24 cellular contexts compared by ENCODE assay signal in the genomic region with DNA sequence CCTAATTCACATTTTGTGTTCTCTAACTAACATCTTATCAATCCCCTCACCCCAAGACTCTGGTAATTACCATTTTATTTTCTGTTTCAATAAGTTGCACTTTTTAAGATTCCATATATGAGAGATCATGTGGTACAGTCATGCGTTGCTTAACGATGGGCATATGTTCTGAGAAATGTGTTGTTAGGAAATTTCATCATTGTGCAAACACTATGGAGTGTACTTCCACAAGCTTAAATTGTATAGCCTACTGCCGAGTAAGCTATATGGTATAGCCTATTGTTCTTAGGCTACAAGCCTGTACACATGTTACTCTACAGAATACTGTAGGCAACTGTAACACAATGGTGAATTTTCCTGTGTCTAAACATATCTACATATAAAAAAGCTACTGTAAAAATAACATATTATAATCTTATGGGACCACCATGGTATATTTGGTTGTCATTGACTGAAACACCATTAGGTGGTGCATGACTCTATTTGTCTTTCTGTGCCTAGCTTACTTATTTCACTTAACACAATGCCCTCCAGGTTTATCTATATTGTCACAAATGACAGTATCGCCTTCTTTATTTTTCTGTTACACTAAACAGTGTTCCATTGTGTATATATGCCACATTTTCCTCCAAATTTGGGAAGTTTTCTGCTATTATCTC.
DNase-seq lines count a peak whose midpoint lies in the region; ATAC-seq and TF ChIP-seq lines count a peak whose summit lies in the region.
"Had no signal": no experiment of that assay in that cellular context is flagged by ENCODE, and none has a peak within 500 bp of the region (broad histone marks: within the 10 kb centered on the region; RNA-seq: fewer than 3 reads in every experiment).

No MANE protein-coding gene starts in this region.

- H3K36me3 ChIP-seq in PC-3 (ENCODE audit: low read depth, low read length), result no peaks in the 10 kb centered on the region
- no peaks in the 10 kb centered on the region for H3K36me3 ChIP-seq in kidney epithelial cell (ENCODE audit: control insufficient read depth, insufficient read depth, low read length)
- H3K36me3 ChIP-seq: BLaER1 treated with 17β-estradiol and CSF1 and Interleukin-3, amounts not matched to agents 10 nM and 100 nM; esophagus squamous epithelium; left ventricle myocardium inferior; neutrophil; SJSA1; upper lobe of left lung had no signal

- TF ChIP-seq CTCF in PC-3 (conservative IDR thresholded peaks at IDR 0.05; ENCODE audit: low read depth, low read length) (peak; percentile 50), kidney epithelial cell (IDR thresholded peaks at IDR 0.05; ENCODE audit: insufficient read depth, low read length, poor library complexity, severe bottlenecking) (peak; percentile 1)

- H3K27ac ChIP-seq in PC-3 (ENCODE audit: low read length), result no peak overlapping the region
- H3K27ac ChIP-seq: BLaER1 treated with 17β-estradiol and CSF1 and Interleukin-3, amounts not matched to agents 10 nM and 100 nM; esophagus squamous epithelium; left ventricle myocardium inferior; neutrophil; SJSA1; upper lobe of left lung had no signal

- no peaks in the 10 kb centered on the region for H4K20me1 ChIP-seq in PC-3 (ENCODE audit: low read length)
- H4K20me1 ChIP-seq: BLaER1 treated with 17β-estradiol and CSF1 and Interleukin-3, amounts not matched to agents 10 nM and 100 nM had no signal

- no peak overlapping the region for H3K27ac Mint-ChIP-seq in naive thymus-derived CD8-positive, alpha-beta T cell
- H3K27ac Mint-ChIP-seq: activated CD8-positive, alpha-beta T cell treated with anti-CD3 and anti-CD28 coated beads, Interleukin-2, amount 10 ng/mL, durations not matched to agents 7 days and 5 days; activated naive CD4-positive, alpha-beta T cell treated with anti-CD3 and anti-CD28 coated beads, Interleukin-2, amount 10 ng/mL, durations not matched to agents 7 days and 5 days had no signal

- no peaks in the 10 kb centered on the region for H3K9me2 ChIP-seq in PC-3 (replicated peaks; ENCODE audit: low read length)

- H3K4me1 ChIP-seq in PC-3 (ENCODE audit: insufficient read depth, low read length), result peaks cover 13% of the 10 kb centered on the region
- H3K4me1 ChIP-seq: esophagus squamous epithelium, left ventricle myocardium inferior, SJSA1, upper lobe of left lung had no signal

- H3K4me2 ChIP-seq in PC-3 (ENCODE audit: low read length), result no peak overlapping the region
- H3K4me2 ChIP-seq: BLaER1 treated with 17β-estradiol and CSF1 and Interleukin-3, amounts not matched to agents 10 nM and 100 nM had no signal

- H3K27me3 Mint-ChIP-seq in naive thymus-derived CD8-positive, alpha-beta T cell, result no peaks in the 10 kb centered on the region
- H3K27me3 Mint-ChIP-seq: activated naive CD4-positive, alpha-beta T cell treated with anti-CD3 and anti-CD28 coated beads, Interleukin-2, amount 10 ng/mL, durations not matched to agents 7 days and 5 days; central memory CD8-positive, alpha-beta T cell had no signal

- no peaks in the 10 kb centered on the region for H3K79me2 ChIP-seq in PC-3 (ENCODE audit: low read length)

- no peak overlapping the region for H3K9ac ChIP-seq in PC-3 (ENCODE audit: low read length)
- H3K9ac ChIP-seq: BLaER1 treated with 17β-estradiol and CSF1 and Interleukin-3, amounts not matched to agents 10 nM and 100 nM had no signal

- no peak overlapping the region for H2AFZ ChIP-seq in PC-3 (ENCODE audit: low read length)

- no peaks in the 10 kb centered on the region for H3K36me3 Mint-ChIP-seq in naive thymus-derived CD8-positive, alpha-beta T cell
- H3K36me3 Mint-ChIP-seq: activated naive CD4-positive, alpha-beta T cell treated with anti-CD3 and anti-CD28 coated beads, Interleukin-2, amount 10 ng/mL, durations not matched to agents 7 days and 5 days had no signal

- H3K27me3 ChIP-seq in PC-3 (ENCODE audit: low read length) (no peaks in the 10 kb centered on the region), kidney epithelial cell (ENCODE audit: control insufficient read depth, insufficient read depth, low read length) (no peaks in the 10 kb centered on the region)
- H3K27me3 ChIP-seq: BLaER1 treated with 17β-estradiol and CSF1 and Interleukin-3, amounts not matched to agents 10 nM and 100 nM; esophagus squamous epithelium; neutrophil; SJSA1; upper lobe of left lung had no signal

- H3K4me1 Mint-ChIP-seq in naive thymus-derived CD8-positive, alpha-beta T cell, result no peaks in the 10 kb centered on the region
- H3K4me1 Mint-ChIP-seq: activated naive CD4-positive, alpha-beta T cell treated with anti-CD3 and anti-CD28 coated beads, Interleukin-2, amount 10 ng/mL, durations not matched to agents 7 days and 5 days; central memory CD8-positive, alpha-beta T cell had no signal

- ATAC-seq in PC-3, result no peak
- ATAC-seq in HG02981 (IDR thresholded peaks at IDR 0.05; ENCODE audit: unreplicated experiment), result no peak
- no peak for ATAC-seq in naive thymus-derived CD8-positive, alpha-beta T cell
- ATAC-seq: activated CD8-positive, alpha-beta T cell treated with anti-CD3 and anti-CD28 coated beads, Interleukin-2, amount 10 ng/mL, durations not matched to agents 7 days and 5 days; activated T-cell treated with anti-CD3 and anti-CD28 coated beads, Interleukin-2, amount 50 U/mL, for 4 hours had no signal

- H3K4me3 ChIP-seq in PC-3 (ENCODE audit: low read length) (no peak overlapping the region), kidney epithelial cell (ENCODE audit: low read depth, low read length) (no peak overlapping the region)
- H3K4me3 ChIP-seq: BLaER1 treated with 17β-estradiol and CSF1 and Interleukin-3, amounts not matched to agents 10 nM and 100 nM; esophagus squamous epithelium; left ventricle myocardium inferior; SJSA1; upper lobe of left lung had no signal

- intact Hi-C loops in PC-3 (cut with micrococcal nuclease), result no loop called here

- H3K9me3 Mint-ChIP-seq in naive thymus-derived CD8-positive, alpha-beta T cell, result peaks cover 0 to 31% (median 10%) of the 10 kb centered on the region in 9 donors

- POLR2A ChIA-PET in PC-3 (lab: Charles Lee; ENCODE audit: unreplicated experiment), result no interaction called here
- POLR2A ChIA-PET in naive thymus-derived CD8-positive, alpha-beta T cell (lab: Charles Lee), result no interaction called here

- H3F3A ChIP-seq in PC-3 (ENCODE audit: low read length, unreplicated experiment), result no peaks in the 10 kb centered on the region

- no TSS peak for BruUV-seq in PC-3 (replicated peaks; lab: Mats Ljungman, UMichigan)

- CTCF ChIA-PET in PC-3 (lab: Charles Lee), result no interaction called here

- DNase-seq in DMS53 treated with DMSO at 0.1 percent for 48 hours (lab: John Stamatoyannopoulos, UW; ENCODE audit: unreplicated experiment) (peak; percentile 76), Kasumi-1 (lab: John Stamatoyannopoulos, UW) (peak; percentile 17 to 57), PC-3 (peak; percentile 29), kidney epithelial cell (ENCODE audit: low read depth) (no peak), hepatic stellate cell (ENCODE audit: low spot score) (no peak), DMS114 treated with DMSO at 0.1 percent for 48 hours (lab: John Stamatoyannopoulos, UW; ENCODE audit: unreplicated experiment) (no peak)
- no peak for DNase-seq in naive thymus-derived CD8-positive, alpha-beta T cell
- DNase-seq: activated CD4-positive, CD25-positive, alpha-beta regulatory T cell; activated CD8-positive, alpha-beta T cell treated with anti-CD3 and anti-CD28 coated beads, Interleukin-2, amount 10 ng/mL, durations not matched to agents 7 days and 5 days; activated naive CD4-positive, alpha-beta T cell treated with anti-CD3 and anti-CD28 coated beads, Interleukin-2, amount 10 ng/mL, durations not matched to agents 7 days and 5 days; activated T-cell treated with anti-CD3 and anti-CD28 coated beads, Interleukin-2, amount 50 U/mL, for 4 hours; anterior cingulate cortex; DMS 273 treated with DMSO at 0.1 percent for 48 hours; esophagus squamous epithelium; left ventricle myocardium inferior; NCI-H187; stimulated activated CD4-positive, alpha-beta T cell treated with anti-CD3 and anti-CD28 coated beads, Interleukin-4, amount 100 ng/mL, for 24 hours; T-helper 2 cell; upper lobe of left lung had no signal

- H3K9me3 ChIP-seq in PC-3 (ENCODE audit: low read length), result no peaks in the 10 kb centered on the region
- H3K9me3 ChIP-seq: BLaER1 treated with 17β-estradiol and CSF1 and Interleukin-3, amounts not matched to agents 10 nM and 100 nM; esophagus squamous epithelium; neutrophil; SJSA1; upper lobe of left lung had no signal

- H3K4me3 Mint-ChIP-seq in naive thymus-derived CD8-positive, alpha-beta T cell, result no peak overlapping the region
- H3K4me3 Mint-ChIP-seq: activated CD8-positive, alpha-beta T cell treated with anti-CD3 and anti-CD28 coated beads, Interleukin-2, amount 10 ng/mL, durations not matched to agents 7 days and 5 days; activated naive CD4-positive, alpha-beta T cell treated with anti-CD3 and anti-CD28 coated beads, Interleukin-2, amount 10 ng/mL, durations not matched to agents 7 days and 5 days; activated T-cell treated with anti-CD3 and anti-CD28 coated beads, Interleukin-2, amount 50 U/mL, for 4 hours; central memory CD8-positive, alpha-beta T cell had no signal

Comparison
In these comparisons a context has a peak if more than half of its experiments do, and no peak if none do; other contexts are left out.
1. DNase-seq: peak in DMS53 treated with DMSO at 0.1 percent for 48 hours (single experiment), Kasumi-1 (2 of 2) and PC-3 (single experiment); none in kidney epithelial cell (single experiment), hepatic stellate cell (single experiment), DMS114 treated with DMSO at 0.1 percent for 48 hours (single experiment) and naive thymus-derived CD8-positive, alpha-beta T cell (0 of 10).